1 cellular context compared by ENCODE assay signal in genomic region chr12:76688627-76689026, GRCh38.
TF ChIP-seq lines count a peak whose summit lies in the region.

No MANE protein-coding gene starts in this region.

TF ChIP-seq in HepG2, 621 proteins besides CTCF, POLR2A, EP300 and RAD21 (continued from another document):
- no peak for TF ChIP-seq ZBTB2 (CRISPR knock-in tag; IDR thresholded peaks at IDR 0.05; ENCODE audit: low read depth)
- TF ChIP-seq NR2C2 (CRISPR knock-in tag; IDR thresholded peaks at IDR 0.05; ENCODE audit: borderline replicate concordance): no peak
- TF ChIP-seq SOX6 (IDR thresholded peaks at IDR 0.05): no peak
- TF ChIP-seq SOX6 (CRISPR knock-in tag; IDR thresholded peaks at IDR 0.05): no peak
- TF ChIP-seq STAG1 (CRISPR knock-in tag; IDR thresholded peaks at IDR 0.05): 0 out of 2 replicates have a peak, but pooled peaks have one; percentile 11
